9 cellular contexts compared by ENCODE assay signal in genomic region chr7:2405601-2406345, GRCh38. TPM values are rescaled to one million over a fixed set of nuclear protein-coding genes. Genes with fewer than 3 reads are reported as not detected.
DNase-seq lines count a peak whose midpoint lies in the region; ATAC-seq and TF ChIP-seq lines count a peak whose summit lies in the region.
"Had no signal": no experiment of that assay in that cellular context is flagged by ENCODE, and none has a peak within 500 bp of the region (broad histone marks: within the 10 kb centered on the region; RNA-seq: fewer than 3 reads in every experiment).

No MANE protein-coding gene starts in this region.

- H3K4me3 Mint-ChIP-seq in stimulated activated naive CD8-positive, alpha-beta T cell treated with anti-CD3 and anti-CD28 coated beads, Interleukin-15, Interleukin-2, amounts not matched to agents 100 ng/mL and 50 ng/mL, for 24 hours = peak overlapping the region; percentile 75

- in situ Hi-C loops in GM18951 (cut with MboI; ENCODE audit: low sequenced_read_pairs, unreplicated experiment) = no loop called here

- H3K4me3 ChIP-seq in colonic mucosa (no peak overlapping the region), ovary (no peak overlapping the region), heart left ventricle (peak overlapping the region in 2 of 12 donors; percentile 2 to 91)
- H3K4me3 ChIP-seq: lung had no signal

- TF ChIP-seq POLR2A in GM18951 (IDR thresholded peaks at IDR 0.05; ENCODE audit: extremely low read depth, insufficient read depth, insufficient read length) (peak; percentile 50), ovary (IDR thresholded peaks at IDR 0.05) (no peak), heart left ventricle (IDR thresholded peaks at IDR 0.05) (no peak)

- WGBS in ovary, 3 donors = 83 to 84% (median 84%) methylated on average over 21 of the region's 21 CpGs
- 81 to 85% (median 85%) methylated on average over 21 of the region's 21 CpGs for WGBS in heart left ventricle, 4 donors

- peak overlapping the region; percentile 6 for H3K27ac ChIP-seq in colonic mucosa
- H3K27ac ChIP-seq in ovary = no peak overlapping the region
- H3K27ac ChIP-seq in heart left ventricle = peak overlapping the region in 1 of 12 donors; percentile 82

- no peaks in the 10 kb centered on the region for H3K27me3 Mint-ChIP-seq in stimulated activated naive CD8-positive, alpha-beta T cell treated with anti-CD3 and anti-CD28 coated beads, Interleukin-15, Interleukin-2, amounts not matched to agents 100 ng/mL and 50 ng/mL, for 24 hours

- peaks cover 4% of the 10 kb centered on the region for H3K36me3 Mint-ChIP-seq in stimulated activated naive CD8-positive, alpha-beta T cell treated with anti-CD3 and anti-CD28 coated beads, Interleukin-15, Interleukin-2, amounts not matched to agents 100 ng/mL and 50 ng/mL, for 24 hours (ENCODE audit: low read depth)

- H3K36me3 ChIP-seq in colonic mucosa (no peaks in the 10 kb centered on the region), ovary (no peaks in the 10 kb centered on the region), heart left ventricle (no peaks in the 10 kb centered on the region)

- TF ChIP-seq EP300 in ovary (IDR thresholded peaks at IDR 0.05) = no peak

- H3K4me1 ChIP-seq in colonic mucosa = peaks cover 7% of the 10 kb centered on the region
- H3K4me1 ChIP-seq in ovary (ENCODE audit: insufficient read depth) = peaks cover 9% of the 10 kb centered on the region
- peaks cover 0 to 81% (median 40%) of the 10 kb centered on the region in 12 donors for H3K4me1 ChIP-seq in heart left ventricle

- intact Hi-C loops in colonic mucosa (cut with DNase I) = no loop called here
- intact Hi-C loops in head of caudate nucleus (cut with DNase I) = no loop called here
- intact Hi-C loops in ovary (cut with DNase I) = no loop called here
- intact Hi-C loops in heart left ventricle (cut with DNase I) = loop anchor here in 1 of 10 donors (10.0 kb wide), 1 partner anchor 51 kb away; the partner anchor contains the start of gene EIF3B

- no peaks in the 10 kb centered on the region for H3K9me3 ChIP-seq in colonic mucosa
- H3K9me3 ChIP-seq in ovary = no peaks in the 10 kb centered on the region
- no peaks in the 10 kb centered on the region for H3K9me3 ChIP-seq in heart left ventricle

- TF ChIP-seq CTCF in colonic mucosa (IDR thresholded peaks at IDR 0.05) (no peak), ovary (IDR thresholded peaks at IDR 0.05) (no peak), heart left ventricle (IDR thresholded peaks at IDR 0.05) (no peak)

- H3K9ac ChIP-seq in colonic mucosa (ENCODE audit: low read depth in 2 of 2, low read length in 2 of 2) = peak overlapping the region in 1 of 2 donors; percentile 51

- ATAC-seq in HG02981 (IDR thresholded peaks at IDR 0.05; ENCODE audit: unreplicated experiment) (peak; percentile 51), heart left ventricle (no peak)

- peak in 4 of 5 experiments; percentile 43 to 95 (median 66) for DNase-seq in T-helper 2 cell
- no peak for DNase-seq in colonic mucosa
- DNase-seq in head of caudate nucleus = no peak
- DNase-seq in ovary = no peak
- DNase-seq in heart left ventricle = no peak

- peaks cover 60% of the 10 kb centered on the region for H3K4me1 Mint-ChIP-seq in stimulated activated naive CD8-positive, alpha-beta T cell treated with anti-CD3 and anti-CD28 coated beads, Interleukin-15, Interleukin-2, amounts not matched to agents 100 ng/mL and 50 ng/mL, for 24 hours (ENCODE audit: low read depth)

- no peaks in the 10 kb centered on the region for H3K9me3 Mint-ChIP-seq in stimulated activated naive CD8-positive, alpha-beta T cell treated with anti-CD3 and anti-CD28 coated beads, Interleukin-15, Interleukin-2, amounts not matched to agents 100 ng/mL and 50 ng/mL, for 24 hours

- H3K27ac Mint-ChIP-seq in stimulated activated naive CD8-positive, alpha-beta T cell treated with anti-CD3 and anti-CD28 coated beads, Interleukin-15, Interleukin-2, amounts not matched to agents 100 ng/mL and 50 ng/mL, for 24 hours = peak overlapping the region; percentile 84

- H3K27me3 ChIP-seq in colonic mucosa = no peaks in the 10 kb centered on the region
- no peaks in the 10 kb centered on the region for H3K27me3 ChIP-seq in ovary
- no peaks in the 10 kb centered on the region for H3K27me3 ChIP-seq in heart left ventricle

RNA-seq across cellular contexts. Expression of gene CHST12, which starts 2.4 kb away (rescaled TPM):
- total RNA-seq in colonic mucosa = 1 to 10 TPM; 8.7 to 8.8 TPM
- total RNA-seq in ovary = 10 to 100 TPM in 6 of 7 donors, 1 to 10 TPM in 1; 7.8 to 21.7 (median 12.6) TPM
- 10 to 100 TPM in 1 of 2 donors, 1 to 10 TPM in 1; 3.9 to 16.5 TPM for polyA plus RNA-seq in ovary
- total RNA-seq in heart left ventricle = 10 to 100 TPM; 12.7 to 20.7 (median 15.6) TPM
- 10 to 100 TPM; 12.5 to 14.7 TPM for polyA plus RNA-seq in heart left ventricle

RNA-seq across cellular contexts. Expression of gene EIF3B, which starts 51.1 kb away (rescaled TPM):
- total RNA-seq in colonic mucosa = 100 to 1,000 TPM in 1 of 2 donors, 10 to 100 TPM in 1; 94.4 to 180 TPM
- 100 to 1,000 TPM in 6 of 7 donors, 10 to 100 TPM in 1; 67.2 to 133 (median 114) TPM for total RNA-seq in ovary
- 100 to 1,000 TPM in 1 of 2 donors, 10 to 100 TPM in 1; 62.3 to 185 TPM for polyA plus RNA-seq in ovary
- 10 to 100 TPM; 57.4 to 95.7 (median 72.4) TPM for total RNA-seq in heart left ventricle
- 100 to 1,000 TPM in 1 of 2 donors, 10 to 100 TPM in 1; 35.4 to 114 TPM for polyA plus RNA-seq in heart left ventricle

Comparison
In these comparisons a context has a peak if more than half of its experiments do, and no peak if none do; other contexts are left out.
1. DNase-seq: peak in T-helper 2 cell (4 of 5); none in colonic mucosa (single experiment), head of caudate nucleus (0 of 42), ovary (0 of 5) and heart left ventricle (0 of 5).